1 cellular context compared by ENCODE assay signal in genomic region chr6:4727671-4728435, GRCh38.
TF ChIP-seq lines count a peak whose summit lies in the region.

No MANE protein-coding gene starts in this region.

TF ChIP-seq in K562, 482 proteins besides CTCF, POLR2A, EP300 and RAD21 (continued from another document and continues in another):
- TF ChIP-seq FOXA1 (IDR thresholded peaks at IDR 0.05; ENCODE audit: borderline replicate concordance) (no peak), KLF13 (tag; IDR thresholded peaks at IDR 0.05; ENCODE audit: borderline replicate concordance, low read depth) (no peak), RBM14 (IDR thresholded peaks at IDR 0.05; ENCODE audit: borderline replicate concordance, insufficient read depth, low read depth, low read length) (no peak), ZNF212 (CRISPR knock-in tag; IDR thresholded peaks at IDR 0.05) (0 out of 2 replicates have a peak, but pooled peaks have one; percentile 20), MYC (IDR thresholded peaks at IDR 0.05; ENCODE audit: low read depth, low read length) (peak; percentile 66; the same call in 1 of the 2 replicates), MYC (CRISPR knock-in tag; IDR thresholded peaks at IDR 0.05; ENCODE audit: borderline replicate concordance, low read depth) (no peak), ESRRB (CRISPR knock-in tag; IDR thresholded peaks at IDR 0.05; ENCODE audit: borderline replicate concordance) (no peak), HCFC1 (IDR thresholded peaks at IDR 0.05; ENCODE audit: low read depth, low read length) (no peak), ZZZ3 (IDR thresholded peaks at IDR 0.05) (no peak), RHOXF2B (CRISPR knock-in tag; conservative IDR thresholded peaks at IDR 0.05) (no peak), TSC22D4 (tag; IDR thresholded peaks at IDR 0.05) (no peak), RUNX1 (IDR thresholded peaks at IDR 0.05; ENCODE audit: low read depth) (no peak), SMARCA4 (IDR thresholded peaks at IDR 0.05) (peak; percentile 98), TOE1 (IDR thresholded peaks at IDR 0.05; ENCODE audit: borderline replicate concordance) (peak; percentile 41; the same call in 1 of the 2 replicates), TOE1 (CRISPR knock-in tag; IDR thresholded peaks at IDR 0.05; ENCODE audit: borderline replicate concordance, low read depth) (no peak), ZNF444 (CRISPR knock-in tag; IDR thresholded peaks at IDR 0.05) (no peak; the same call in 1 of the 2 replicates), POLR2B (IDR thresholded peaks at IDR 0.05; ENCODE audit: low read depth, partially characterized antibody) (peak; percentile 34), DNMT1 (IDR thresholded peaks at IDR 0.05) (no peak), ILF3 (IDR thresholded peaks at IDR 0.05; ENCODE audit: borderline replicate concordance) (no peak), NEUROD1 (IDR thresholded peaks at IDR 0.05; ENCODE audit: borderline replicate concordance, low read depth, low read length, partially characterized antibody) (peak; percentile 48), IRF1 (CRISPR knock-in tag; IDR thresholded peaks at IDR 0.05; ENCODE audit: borderline replicate concordance) (no peak), MBD2 (IDR thresholded peaks at IDR 0.05; ENCODE audit: borderline replicate concordance, low read depth) (peak; percentile 69; the same call in 1 of the 2 replicates), NFXL1 (CRISPR knock-in tag; IDR thresholded peaks at IDR 0.05) (no peak), EHMT2 (IDR thresholded peaks at IDR 0.05) (peak; percentile 47), TEAD1 (CRISPR knock-in tag; IDR thresholded peaks at IDR 0.05) (peak in 1 of 2 experiments; percentile 56; a peak in 1 of 4 replicates), BCOR (IDR thresholded peaks at IDR 0.05) (peak; percentile 61; the same call in 1 of the 2 replicates), HDAC2 (IDR thresholded peaks at IDR 0.05) (peak; percentile 85), TCF7 (IDR thresholded peaks at IDR 0.05; ENCODE audit: borderline replicate concordance) (no peak), GATA2 (CRISPR knock-in tag; IDR thresholded peaks at IDR 0.05) (peak; percentile 88), CC2D1A (IDR thresholded peaks at IDR 0.05) (peak; percentile 95; the same call in 1 of the 2 replicates), PHF8 (IDR thresholded peaks at IDR 0.05; ENCODE audit: borderline replicate concordance, low read length) (peak; percentile 33; the same call in 1 of the 2 replicates), ZNF57 (CRISPR knock-in tag; IDR thresholded peaks at IDR 0.05) (no peak), ZNF24 (IDR thresholded peaks at IDR 0.05) (peak; percentile 71), WHSC1 (IDR thresholded peaks at IDR 0.05; ENCODE audit: low read length) (no peak), KLF6 (CRISPR knock-in tag; IDR thresholded peaks at IDR 0.05; ENCODE audit: borderline replicate concordance) (peak; percentile 58; the same call in 1 of the 2 replicates), ATF7 (IDR thresholded peaks at IDR 0.05) (peak; percentile 59; the same call in 1 of the 2 replicates), ZNF583 (CRISPR knock-in tag; IDR thresholded peaks at IDR 0.05) (peak; percentile 58; the same call in 1 of the 2 replicates), SFPQ (IDR thresholded peaks at IDR 0.05; ENCODE audit: low read depth, low read length) (no peak), CBFB (CRISPR knock-in tag; IDR thresholded peaks at IDR 0.05) (no peak; the same call in 1 of the 2 replicates)
- TF ChIP-seq, protein P1, sequence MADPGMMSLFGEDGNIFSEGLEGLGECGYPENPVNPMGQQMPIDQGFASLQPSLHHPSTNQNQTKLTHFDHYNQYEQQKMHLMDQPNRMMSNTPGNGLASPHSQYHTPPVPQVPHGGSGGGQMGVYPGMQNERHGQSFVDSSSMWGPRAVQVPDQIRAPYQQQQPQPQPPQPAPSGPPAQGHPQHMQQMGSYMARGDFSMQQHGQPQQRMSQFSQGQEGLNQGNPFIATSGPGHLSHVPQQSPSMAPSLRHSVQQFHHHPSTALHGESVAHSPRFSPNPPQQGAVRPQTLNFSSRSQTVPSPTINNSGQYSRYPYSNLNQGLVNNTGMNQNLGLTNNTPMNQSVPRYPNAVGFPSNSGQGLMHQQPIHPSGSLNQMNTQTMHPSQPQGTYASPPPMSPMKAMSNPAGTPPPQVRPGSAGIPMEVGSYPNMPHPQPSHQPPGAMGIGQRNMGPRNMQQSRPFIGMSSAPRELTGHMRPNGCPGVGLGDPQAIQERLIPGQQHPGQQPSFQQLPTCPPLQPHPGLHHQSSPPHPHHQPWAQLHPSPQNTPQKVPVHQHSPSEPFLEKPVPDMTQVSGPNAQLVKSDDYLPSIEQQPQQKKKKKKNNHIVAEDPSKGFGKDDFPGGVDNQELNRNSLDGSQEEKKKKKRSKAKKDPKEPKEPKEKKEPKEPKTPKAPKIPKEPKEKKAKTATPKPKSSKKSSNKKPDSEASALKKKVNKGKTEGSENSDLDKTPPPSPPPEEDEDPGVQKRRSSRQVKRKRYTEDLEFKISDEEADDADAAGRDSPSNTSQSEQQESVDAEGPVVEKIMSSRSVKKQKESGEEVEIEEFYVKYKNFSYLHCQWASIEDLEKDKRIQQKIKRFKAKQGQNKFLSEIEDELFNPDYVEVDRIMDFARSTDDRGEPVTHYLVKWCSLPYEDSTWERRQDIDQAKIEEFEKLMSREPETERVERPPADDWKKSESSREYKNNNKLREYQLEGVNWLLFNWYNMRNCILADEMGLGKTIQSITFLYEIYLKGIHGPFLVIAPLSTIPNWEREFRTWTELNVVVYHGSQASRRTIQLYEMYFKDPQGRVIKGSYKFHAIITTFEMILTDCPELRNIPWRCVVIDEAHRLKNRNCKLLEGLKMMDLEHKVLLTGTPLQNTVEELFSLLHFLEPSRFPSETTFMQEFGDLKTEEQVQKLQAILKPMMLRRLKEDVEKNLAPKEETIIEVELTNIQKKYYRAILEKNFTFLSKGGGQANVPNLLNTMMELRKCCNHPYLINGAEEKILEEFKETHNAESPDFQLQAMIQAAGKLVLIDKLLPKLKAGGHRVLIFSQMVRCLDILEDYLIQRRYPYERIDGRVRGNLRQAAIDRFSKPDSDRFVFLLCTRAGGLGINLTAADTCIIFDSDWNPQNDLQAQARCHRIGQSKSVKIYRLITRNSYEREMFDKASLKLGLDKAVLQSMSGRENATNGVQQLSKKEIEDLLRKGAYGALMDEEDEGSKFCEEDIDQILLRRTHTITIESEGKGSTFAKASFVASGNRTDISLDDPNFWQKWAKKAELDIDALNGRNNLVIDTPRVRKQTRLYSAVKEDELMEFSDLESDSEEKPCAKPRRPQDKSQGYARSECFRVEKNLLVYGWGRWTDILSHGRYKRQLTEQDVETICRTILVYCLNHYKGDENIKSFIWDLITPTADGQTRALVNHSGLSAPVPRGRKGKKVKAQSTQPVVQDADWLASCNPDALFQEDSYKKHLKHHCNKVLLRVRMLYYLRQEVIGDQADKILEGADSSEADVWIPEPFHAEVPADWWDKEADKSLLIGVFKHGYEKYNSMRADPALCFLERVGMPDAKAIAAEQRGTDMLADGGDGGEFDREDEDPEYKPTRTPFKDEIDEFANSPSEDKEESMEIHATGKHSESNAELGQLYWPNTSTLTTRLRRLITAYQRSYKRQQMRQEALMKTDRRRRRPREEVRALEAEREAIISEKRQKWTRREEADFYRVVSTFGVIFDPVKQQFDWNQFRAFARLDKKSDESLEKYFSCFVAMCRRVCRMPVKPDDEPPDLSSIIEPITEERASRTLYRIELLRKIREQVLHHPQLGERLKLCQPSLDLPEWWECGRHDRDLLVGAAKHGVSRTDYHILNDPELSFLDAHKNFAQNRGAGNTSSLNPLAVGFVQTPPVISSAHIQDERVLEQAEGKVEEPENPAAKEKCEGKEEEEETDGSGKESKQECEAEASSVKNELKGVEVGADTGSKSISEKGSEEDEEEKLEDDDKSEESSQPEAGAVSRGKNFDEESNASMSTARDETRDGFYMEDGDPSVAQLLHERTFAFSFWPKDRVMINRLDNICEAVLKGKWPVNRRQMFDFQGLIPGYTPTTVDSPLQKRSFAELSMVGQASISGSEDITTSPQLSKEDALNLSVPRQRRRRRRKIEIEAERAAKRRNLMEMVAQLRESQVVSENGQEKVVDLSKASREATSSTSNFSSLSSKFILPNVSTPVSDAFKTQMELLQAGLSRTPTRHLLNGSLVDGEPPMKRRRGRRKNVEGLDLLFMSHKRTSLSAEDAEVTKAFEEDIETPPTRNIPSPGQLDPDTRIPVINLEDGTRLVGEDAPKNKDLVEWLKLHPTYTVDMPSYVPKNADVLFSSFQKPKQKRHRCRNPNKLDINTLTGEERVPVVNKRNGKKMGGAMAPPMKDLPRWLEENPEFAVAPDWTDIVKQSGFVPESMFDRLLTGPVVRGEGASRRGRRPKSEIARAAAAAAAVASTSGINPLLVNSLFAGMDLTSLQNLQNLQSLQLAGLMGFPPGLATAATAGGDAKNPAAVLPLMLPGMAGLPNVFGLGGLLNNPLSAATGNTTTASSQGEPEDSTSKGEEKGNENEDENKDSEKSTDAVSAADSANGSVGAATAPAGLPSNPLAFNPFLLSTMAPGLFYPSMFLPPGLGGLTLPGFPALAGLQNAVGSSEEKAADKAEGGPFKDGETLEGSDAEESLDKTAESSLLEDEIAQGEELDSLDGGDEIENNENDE (IDR thresholded peaks at IDR 0.05; ENCODE audit: low read depth, low read length): no peak
- TF ChIP-seq, protein P2, sequence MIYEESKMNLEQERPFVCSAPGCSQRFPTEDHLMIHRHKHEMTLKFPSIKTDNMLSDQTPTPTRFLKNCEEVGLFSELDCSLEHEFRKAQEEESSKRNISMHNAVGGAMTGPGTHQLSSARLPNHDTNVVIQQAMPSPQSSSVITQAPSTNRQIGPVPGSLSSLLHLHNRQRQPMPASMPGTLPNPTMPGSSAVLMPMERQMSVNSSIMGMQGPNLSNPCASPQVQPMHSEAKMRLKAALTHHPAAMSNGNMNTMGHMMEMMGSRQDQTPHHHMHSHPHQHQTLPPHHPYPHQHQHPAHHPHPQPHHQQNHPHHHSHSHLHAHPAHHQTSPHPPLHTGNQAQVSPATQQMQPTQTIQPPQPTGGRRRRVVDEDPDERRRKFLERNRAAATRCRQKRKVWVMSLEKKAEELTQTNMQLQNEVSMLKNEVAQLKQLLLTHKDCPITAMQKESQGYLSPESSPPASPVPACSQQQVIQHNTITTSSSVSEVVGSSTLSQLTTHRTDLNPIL (CRISPR knock-in tag; IDR thresholded peaks at IDR 0.05): no peak
- TF ChIP-seq, protein P3, sequence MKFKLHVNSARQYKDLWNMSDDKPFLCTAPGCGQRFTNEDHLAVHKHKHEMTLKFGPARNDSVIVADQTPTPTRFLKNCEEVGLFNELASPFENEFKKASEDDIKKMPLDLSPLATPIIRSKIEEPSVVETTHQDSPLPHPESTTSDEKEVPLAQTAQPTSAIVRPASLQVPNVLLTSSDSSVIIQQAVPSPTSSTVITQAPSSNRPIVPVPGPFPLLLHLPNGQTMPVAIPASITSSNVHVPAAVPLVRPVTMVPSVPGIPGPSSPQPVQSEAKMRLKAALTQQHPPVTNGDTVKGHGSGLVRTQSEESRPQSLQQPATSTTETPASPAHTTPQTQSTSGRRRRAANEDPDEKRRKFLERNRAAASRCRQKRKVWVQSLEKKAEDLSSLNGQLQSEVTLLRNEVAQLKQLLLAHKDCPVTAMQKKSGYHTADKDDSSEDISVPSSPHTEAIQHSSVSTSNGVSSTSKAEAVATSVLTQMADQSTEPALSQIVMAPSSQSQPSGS (CRISPR knock-in tag; IDR thresholded peaks at IDR 0.05): no peak
- TF ChIP-seq, protein P4, sequence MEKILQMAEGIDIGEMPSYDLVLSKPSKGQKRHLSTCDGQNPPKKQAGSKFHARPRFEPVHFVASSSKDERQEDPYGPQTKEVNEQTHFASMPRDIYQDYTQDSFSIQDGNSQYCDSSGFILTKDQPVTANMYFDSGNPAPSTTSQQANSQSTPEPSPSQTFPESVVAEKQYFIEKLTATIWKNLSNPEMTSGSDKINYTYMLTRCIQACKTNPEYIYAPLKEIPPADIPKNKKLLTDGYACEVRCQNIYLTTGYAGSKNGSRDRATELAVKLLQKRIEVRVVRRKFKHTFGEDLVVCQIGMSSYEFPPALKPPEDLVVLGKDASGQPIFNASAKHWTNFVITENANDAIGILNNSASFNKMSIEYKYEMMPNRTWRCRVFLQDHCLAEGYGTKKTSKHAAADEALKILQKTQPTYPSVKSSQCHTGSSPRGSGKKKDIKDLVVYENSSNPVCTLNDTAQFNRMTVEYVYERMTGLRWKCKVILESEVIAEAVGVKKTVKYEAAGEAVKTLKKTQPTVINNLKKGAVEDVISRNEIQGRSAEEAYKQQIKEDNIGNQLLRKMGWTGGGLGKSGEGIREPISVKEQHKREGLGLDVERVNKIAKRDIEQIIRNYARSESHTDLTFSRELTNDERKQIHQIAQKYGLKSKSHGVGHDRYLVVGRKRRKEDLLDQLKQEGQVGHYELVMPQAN (IDR thresholded peaks at IDR 0.05; ENCODE audit: borderline replicate concordance): no peak; the same call in 1 of the 2 replicates
- TF ChIP-seq, protein P5, sequence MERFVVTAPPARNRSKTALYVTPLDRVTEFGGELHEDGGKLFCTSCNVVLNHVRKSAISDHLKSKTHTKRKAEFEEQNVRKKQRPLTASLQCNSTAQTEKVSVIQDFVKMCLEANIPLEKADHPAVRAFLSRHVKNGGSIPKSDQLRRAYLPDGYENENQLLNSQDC (CRISPR knock-in tag; IDR thresholded peaks at IDR 0.05): no peak
- TF ChIP-seq, protein P6, sequence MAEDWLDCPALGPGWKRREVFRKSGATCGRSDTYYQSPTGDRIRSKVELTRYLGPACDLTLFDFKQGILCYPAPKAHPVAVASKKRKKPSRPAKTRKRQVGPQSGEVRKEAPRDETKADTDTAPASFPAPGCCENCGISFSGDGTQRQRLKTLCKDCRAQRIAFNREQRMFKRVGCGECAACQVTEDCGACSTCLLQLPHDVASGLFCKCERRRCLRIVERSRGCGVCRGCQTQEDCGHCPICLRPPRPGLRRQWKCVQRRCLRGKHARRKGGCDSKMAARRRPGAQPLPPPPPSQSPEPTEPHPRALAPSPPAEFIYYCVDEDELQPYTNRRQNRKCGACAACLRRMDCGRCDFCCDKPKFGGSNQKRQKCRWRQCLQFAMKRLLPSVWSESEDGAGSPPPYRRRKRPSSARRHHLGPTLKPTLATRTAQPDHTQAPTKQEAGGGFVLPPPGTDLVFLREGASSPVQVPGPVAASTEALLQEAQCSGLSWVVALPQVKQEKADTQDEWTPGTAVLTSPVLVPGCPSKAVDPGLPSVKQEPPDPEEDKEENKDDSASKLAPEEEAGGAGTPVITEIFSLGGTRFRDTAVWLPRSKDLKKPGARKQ (CRISPR knock-in tag; IDR thresholded peaks at IDR 0.05): no peak
